Comparison of ENCODE assay signal across 23 cellular contexts in the genomic region with DNA sequence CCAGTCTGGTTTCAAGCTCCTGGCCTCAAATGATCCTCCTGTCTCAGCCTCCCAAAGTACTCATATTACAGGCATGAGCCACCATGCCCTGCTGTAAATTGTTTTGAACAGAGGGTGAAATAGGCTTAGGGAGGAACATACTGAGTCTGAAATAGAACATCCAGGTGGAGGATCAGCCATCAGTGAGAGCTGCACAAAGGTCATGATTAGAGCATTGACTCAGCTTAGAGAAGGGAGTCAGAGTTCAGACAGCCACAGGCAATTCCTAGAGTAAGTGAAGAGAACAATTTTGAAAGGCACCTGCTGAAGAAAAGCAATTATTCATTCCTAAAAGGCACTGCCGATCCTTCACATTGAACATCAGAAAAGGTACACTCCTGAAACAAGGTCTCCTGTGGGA. TPM values are rescaled to one million over a fixed set of nuclear protein-coding genes. Genes with fewer than 3 reads are reported as not detected.
"Had no signal": no experiment of that assay in that cellular context is flagged by ENCODE, and none has a peak within 500 bp of the region (broad histone marks: within the 10 kb centered on the region; RNA-seq: fewer than 3 reads in every experiment).

No MANE protein-coding gene starts in this region.

- DNase-seq: dermis blood vessel endothelial cell; dorsolateral prefrontal cortex; effector CD4-positive, alpha-beta T cell; effector memory CD4-positive, alpha-beta T cell; foreskin keratinocyte; heart left ventricle; hypothalamus; immature natural killer cell; islet precursor cell; kidney; kidney glomerular epithelial cell; left colon; left lung; left ventricle myocardium superior; lower lobe of right lung; mesenchymal stem cell; mucosa of descending colon had no signal

- H3K4me1 ChIP-seq: esophagus muscularis mucosa, foreskin keratinocyte, gastroesophageal sphincter, heart left ventricle, left lung, lower lobe of right lung had no signal

- H3K79me2 ChIP-seq: hepatocyte had no signal

- H3K9me3 ChIP-seq: esophagus muscularis mucosa, gastroesophageal sphincter, heart left ventricle, left lung, lower lobe of right lung, mucosa of descending colon had no signal

- H3K27ac ChIP-seq: coronary artery, dorsolateral prefrontal cortex, esophagus muscularis mucosa, foreskin keratinocyte, gastroesophageal sphincter, heart left ventricle, hepatocyte, left lung, lower lobe of right lung had no signal

- H3K4me2 ChIP-seq: hepatocyte had no signal

- H3K4me3 ChIP-seq: coronary artery, dorsolateral prefrontal cortex, esophagus muscularis mucosa, gastroesophageal sphincter, heart left ventricle, hepatocyte, left lung, lower lobe of right lung, mucosa of descending colon had no signal

- H3K27me3 ChIP-seq: dorsolateral prefrontal cortex, esophagus muscularis mucosa, gastroesophageal sphincter, heart left ventricle, hepatocyte, left lung had no signal

- H2AFZ ChIP-seq: hepatocyte had no signal

- H3K36me3 ChIP-seq: esophagus muscularis mucosa, gastroesophageal sphincter, heart left ventricle, left lung had no signal

- FAIRE-seq: colon, endothelial cell of umbilical vein, kidney had no signal

RNA-seq across cellular contexts. Expression of gene NEBL, which starts 15.9 kb away (rescaled TPM):
- polyA plus RNA-seq: immature natural killer cell had no signal
